Comparison of ENCODE assay signal across 25 cellular contexts in genomic region chr16:776824-777223, GRCh38. TPM values are rescaled to one million over a fixed set of nuclear protein-coding genes. Genes with fewer than 3 reads are reported as not detected.
"Had no signal": no experiment of that assay in that cellular context is flagged by ENCODE, and none has a peak within 500 bp of the region (broad histone marks: within the 10 kb centered on the region; RNA-seq: fewer than 3 reads in every experiment).

No MANE protein-coding gene starts in this region.

- H3K4me1 ChIP-seq: SJSA1 had no signal

- H3K4me2 ChIP-seq: SK-N-SH had no signal

- H3K4me3 ChIP-seq: MG63, SJSA1 had no signal

- ATAC-seq: T-cell had no signal

- H3K9me2 ChIP-seq: SK-N-SH had no signal

- H3K9me3 ChIP-seq: MG63, SJSA1, SK-N-SH had no signal

- H3K9ac ChIP-seq: SK-N-SH had no signal

- DNase-seq: KBM-7, MG63, NCI-H1092, NCI-H1105 treated with DMSO at 0.1 percent for 48 hours, NCI-H1417 treated with DMSO at 0.1 percent for 48 hours, NCI-H146, NCI-H1694 treated with DMSO at 0.1 percent for 48 hours, NCI-H1930, NCI-H2081, NCI-H2107, NCI-H226, NCI-H446, NCI-H510A, NCI-H524 treated with DMSO at 0.1 percent for 48 hours, NCI-H69, NCI-H774, Right ventricle myocardium superior, RPMI8226, SIG-M5, SK-N-SH, SW 1271, T-cell had no signal

- H3K36me3 ChIP-seq: MG63, SJSA1 had no signal

- H3K27ac ChIP-seq: SJSA1 had no signal

- H3K27me3 ChIP-seq: SJSA1 had no signal

RNA-seq across cellular contexts. Expression of gene MSLN, which starts 16.3 kb away (rescaled TPM):
- total RNA-seq: LHCN-M2, SJSA1 had no signal

RNA-seq across cellular contexts. Expression of gene GNG13, which starts 23.7 kb away (rescaled TPM):
- total RNA-seq: HT-29, LHCN-M2, Right ventricle myocardium superior, SJSA1, T-cell had no signal
- polyA plus RNA-seq: SK-N-SH had no signal
